ENCODE assay signal across 1 cellular context in genomic region chr2:131093066-131093842, GRCh38.
TF ChIP-seq lines count a peak whose summit lies in the region.

Gene FAM168B (minus strand): TSS chr2:131093460. CDS start chr2:131082646, 10,814 bp downstream.

TF ChIP-seq in GM12878, 131 proteins besides CTCF, POLR2A, EP300 and RAD21 (continued from another document and continues in another):
- TF ChIP-seq SKIL (IDR thresholded peaks at IDR 0.05; ENCODE audit: low read depth, poor library complexity, severe bottlenecking) (no peak), E2F4 (IDR thresholded peaks at IDR 0.05; ENCODE audit: low read depth, low read length) (no peak), FOS (IDR thresholded peaks at IDR 0.05; ENCODE audit: borderline replicate concordance, extremely low read depth, insufficient read length) (peak; percentile 4), CUX1 (IDR thresholded peaks at IDR 0.05; ENCODE audit: insufficient replicate concordance, low read depth, low read length) (no peak), ZNF687 (IDR thresholded peaks at IDR 0.05) (0 out of 2 replicates have a peak, but pooled peaks have one; percentile 65), SMC3 (IDR thresholded peaks at IDR 0.05; ENCODE audit: borderline replicate concordance, low read length) (no peak), EGR1 (IDR thresholded peaks at IDR 0.05; ENCODE audit: borderline replicate concordance in 1 of 2, low read depth in 2 of 2, low read length in 2 of 2) (peak; percentile 72 to 98; a peak in 2 of 3 replicates), ZZZ3 (IDR thresholded peaks at IDR 0.05; ENCODE audit: control insufficient read depth, insufficient read length, low read depth) (no peak), RB1 (IDR thresholded peaks at IDR 0.05; ENCODE audit: borderline replicate concordance) (peak; percentile 86; the same call in 1 of the 2 replicates), WRNIP1 (IDR thresholded peaks at IDR 0.05; ENCODE audit: borderline replicate concordance, low read depth, low read length) (no peak), RBBP5 (conservative IDR thresholded peaks at IDR 0.05) (0 out of 2 replicates have a peak, but pooled peaks have one; percentile 41), NFIC (IDR thresholded peaks at IDR 0.05; ENCODE audit: low read depth, low read length) (no peak), YY1 (IDR thresholded peaks at IDR 0.05; ENCODE audit: low read depth, low read length) (no peak), ATF3 (IDR thresholded peaks at IDR 0.05; ENCODE audit: borderline replicate concordance, extremely low read depth, low read depth, low read length) (peak; percentile 78; the same call in 1 of the 2 replicates), EZH2 (IDR thresholded peaks at IDR 0.05; ENCODE audit: borderline replicate concordance, control insufficient read depth, low read depth, low read length) (no peak), PML (IDR thresholded peaks at IDR 0.05; ENCODE audit: low read length) (peak; percentile 93), ESRRA (IDR thresholded peaks at IDR 0.05; ENCODE audit: low read length) (no peak), CREM (IDR thresholded peaks at IDR 0.05; ENCODE audit: low read depth) (peak; percentile 33; the same call in 1 of the 2 replicates), CEBPB (IDR thresholded peaks at IDR 0.05; ENCODE audit: borderline replicate concordance in 1 of 2, low read depth in 2 of 2, low read length in 2 of 2) (no peak), CBX5 (IDR thresholded peaks at IDR 0.05; ENCODE audit: low read depth) (no peak), PKNOX1 (IDR thresholded peaks at IDR 0.05) (no peak), CHD4 (IDR thresholded peaks at IDR 0.05) (no peak), BRCA1 (IDR thresholded peaks at IDR 0.05; ENCODE audit: low read depth, low read length) (no peak), BACH1 (IDR thresholded peaks at IDR 0.05; ENCODE audit: borderline replicate concordance) (peak; percentile 81), TAF1 (IDR thresholded peaks at IDR 0.05; ENCODE audit: borderline replicate concordance, low read depth, low read length) (peak; percentile 77; the same call in 1 of the 2 replicates), BCL11A (IDR thresholded peaks at IDR 0.05; ENCODE audit: low read depth, low read length) (no peak), IRF4 (IDR thresholded peaks at IDR 0.05; ENCODE audit: low read depth, low read length) (no peak), PBX3 (IDR thresholded peaks at IDR 0.05; ENCODE audit: insufficient replicate concordance, low read depth, low read length) (no peak), CBX3 (IDR thresholded peaks at IDR 0.05; ENCODE audit: borderline replicate concordance, low read depth) (no peak), NR2F1 (conservative IDR thresholded peaks at IDR 0.05) (peak; percentile 90), NBN (IDR thresholded peaks at IDR 0.05) (no peak), HCFC1 (IDR thresholded peaks at IDR 0.05; ENCODE audit: low read length) (peak; percentile 58), RCOR1 (conservative IDR thresholded peaks at IDR 0.05; ENCODE audit: low read depth, low read length) (peak; percentile 24; the same call in 1 of the 2 replicates), STAT1 (conservative IDR thresholded peaks at IDR 0.05) (no peak; the same call in 1 of the 2 replicates), RELA (IDR thresholded peaks at IDR 0.05; ENCODE audit: borderline replicate concordance, partially characterized antibody) (peak; percentile 33), ELK1 (IDR thresholded peaks at IDR 0.05; ENCODE audit: low read depth, low read length) (no peak), RAD51 (IDR thresholded peaks at IDR 0.05) (no peak), GABPA (IDR thresholded peaks at IDR 0.05; ENCODE audit: low read depth) (0 out of 2 replicates have a peak, but pooled peaks have one; percentile 2), KDM1A (IDR thresholded peaks at IDR 0.05; ENCODE audit: borderline replicate concordance) (no peak), POLR2AphosphoS5 (IDR thresholded peaks at IDR 0.05; ENCODE audit: low read length) (peak; percentile 82), TBL1XR1 (IDR thresholded peaks at IDR 0.05; ENCODE audit: low read depth, low read length) (no peak), RELB (IDR thresholded peaks at IDR 0.05; ENCODE audit: low read depth) (no peak; the same call in 1 of the 2 replicates), TARDBP (IDR thresholded peaks at IDR 0.05; ENCODE audit: borderline replicate concordance) (no peak), KLF5 (IDR thresholded peaks at IDR 0.05; ENCODE audit: partially characterized antibody) (peak; percentile 69)
